8 cellular contexts compared by ENCODE assay signal in genomic region chr2:126657636-126658315, GRCh38. TPM values are rescaled to one million over a fixed set of nuclear protein-coding genes. Genes with fewer than 3 reads are reported as not detected.
DNase-seq lines count a peak whose midpoint lies in the region; ATAC-seq and TF ChIP-seq lines count a peak whose summit lies in the region.

No MANE protein-coding gene starts in this region.

- peaks cover 41% of the 10 kb centered on the region for H3K36me3 Mint-ChIP-seq in activated CD4-positive, alpha-beta memory T cell treated with anti-CD3 and anti-CD28 coated beads, Interleukin-2, amount 10 ng/mL, durations not matched to agents 7 days and 5 days (ENCODE audit: low read depth)
- H3K36me3 Mint-ChIP-seq in stimulated activated memory B cell treated with anti-CD40 and anti-IgM and Interleukin-4, amounts not matched to agents 10 μg/mL and 1 μg/mL and 100 μg/mL, for 72 hours, result peaks cover 9% of the 10 kb centered on the region

- H3K9me3 ChIP-seq in HAP-1, result no peaks in the 10 kb centered on the region
- H3K9me3 ChIP-seq in mucosa of descending colon, result no peaks in the 10 kb centered on the region

- H3K9me3 Mint-ChIP-seq in activated CD4-positive, alpha-beta memory T cell treated with anti-CD3 and anti-CD28 coated beads, Interleukin-2, amount 10 ng/mL, durations not matched to agents 7 days and 5 days, result no peaks in the 10 kb centered on the region
- H3K9me3 Mint-ChIP-seq in stimulated activated memory B cell treated with anti-CD40 and anti-IgM and Interleukin-4, amounts not matched to agents 10 μg/mL and 1 μg/mL and 100 μg/mL, for 72 hours, result no peaks in the 10 kb centered on the region

- H3K27me3 ChIP-seq in HAP-1 (ENCODE audit: low read depth), result no peaks in the 10 kb centered on the region

- intact Hi-C loops in mucosa of descending colon (cut with DNase I, micrococcal nuclease), result no loop called here

- H3K4me3 ChIP-seq in GM08714 (ENCODE audit: low read length) (peak overlapping the region; percentile 76; the same call in 1 of the 2 replicates), HAP-1 (peak overlapping the region; percentile 49), mucosa of descending colon (no peak overlapping the region)

- in situ Hi-C loops in HAP-1 (cut with MboI; ENCODE audit: low sequenced_read_pairs), result no loop called here

- DNase-seq in HAP-1 (ENCODE audit: low spot score in 2 of 2) (peak; percentile 62 to 76), M059J (ENCODE audit: low read depth) (peak; percentile 95), mucosa of descending colon (peak; percentile 72 to 92 (median 73)), cortex of kidney (lab: John Stamatoyannopoulos, UW) (no peak)
- DNase-seq in activated CD4-positive, alpha-beta memory T cell treated with anti-CD3 and anti-CD28 coated beads, Interleukin-2, amount 10 ng/mL, durations not matched to agents 7 days and 5 days, result peak; percentile 87
- peak; percentile 35 for DNase-seq in effector CD8-positive, alpha-beta T cell (lab: John Stamatoyannopoulos, UW)

- H3K27ac Mint-ChIP-seq in activated CD4-positive, alpha-beta memory T cell treated with anti-CD3 and anti-CD28 coated beads, Interleukin-2, amount 10 ng/mL, durations not matched to agents 7 days and 5 days, result peak overlapping the region; percentile 93
- H3K27ac Mint-ChIP-seq in stimulated activated memory B cell treated with anti-CD40 and anti-IgM and Interleukin-4, amounts not matched to agents 10 μg/mL and 1 μg/mL and 100 μg/mL, for 72 hours, result peak overlapping the region; percentile 95

- CTCF ChIA-PET in activated CD4-positive, alpha-beta memory T cell treated with anti-CD3 and anti-CD28 coated beads, Interleukin-2, amount 10 ng/mL, durations not matched to agents 7 days and 5 days (lab: Charles Lee), result interaction anchor here (0.9 to 3.4 kb wide), 3 partner anchors 105 to 130 kb away, joined by 3 to 17 read pairs (median 4); no protein-coding TSS in a partner anchor

- H3K4me1 Mint-ChIP-seq in activated CD4-positive, alpha-beta memory T cell treated with anti-CD3 and anti-CD28 coated beads, Interleukin-2, amount 10 ng/mL, durations not matched to agents 7 days and 5 days, result peaks cover 60% of the 10 kb centered on the region
- H3K4me1 Mint-ChIP-seq in stimulated activated memory B cell treated with anti-CD40 and anti-IgM and Interleukin-4, amounts not matched to agents 10 μg/mL and 1 μg/mL and 100 μg/mL, for 72 hours, result peaks cover 72% of the 10 kb centered on the region

- peak overlapping the region; percentile 85 for H3K4me3 Mint-ChIP-seq in activated CD4-positive, alpha-beta memory T cell treated with anti-CD3 and anti-CD28 coated beads, Interleukin-2, amount 10 ng/mL, durations not matched to agents 7 days and 5 days
- peak overlapping the region; percentile 87 for H3K4me3 Mint-ChIP-seq in stimulated activated memory B cell treated with anti-CD40 and anti-IgM and Interleukin-4, amounts not matched to agents 10 μg/mL and 1 μg/mL and 100 μg/mL, for 72 hours

- TF ChIP-seq CTCF in mucosa of descending colon (IDR thresholded peaks at IDR 0.05), result no peak

- POLR2A ChIA-PET in activated CD4-positive, alpha-beta memory T cell treated with anti-CD3 and anti-CD28 coated beads, Interleukin-2, amount 10 ng/mL, durations not matched to agents 7 days and 5 days (lab: Charles Lee), result interaction anchor here (1.0 to 2.7 kb wide), 8 partner anchors 14 to 424 kb away, joined by 3 to 12 read pairs (median 4); no protein-coding TSS in a partner anchor

- ATAC-seq in mucosa of descending colon, result peak; percentile 80
- peak; percentile 80 for ATAC-seq in stimulated activated memory B cell treated with anti-CD40 and anti-IgM and Interleukin-4, amounts not matched to agents 10 μg/mL and 1 μg/mL and 100 μg/mL, for 72 hours

- H3K36me3 ChIP-seq in HAP-1 (replicated peaks) (peaks cover 4% of the 10 kb centered on the region), mucosa of descending colon (ENCODE audit: low read depth) (no peaks in the 10 kb centered on the region)

- H3K4me1 ChIP-seq in HAP-1, result peaks cover 30% of the 10 kb centered on the region
- H3K4me1 ChIP-seq in mucosa of descending colon (ENCODE audit: low read depth), result peaks cover 14% of the 10 kb centered on the region

- H3K27me3 Mint-ChIP-seq in activated CD4-positive, alpha-beta memory T cell treated with anti-CD3 and anti-CD28 coated beads, Interleukin-2, amount 10 ng/mL, durations not matched to agents 7 days and 5 days, result no peaks in the 10 kb centered on the region
- H3K27me3 Mint-ChIP-seq in stimulated activated memory B cell treated with anti-CD40 and anti-IgM and Interleukin-4, amounts not matched to agents 10 μg/mL and 1 μg/mL and 100 μg/mL, for 72 hours, result no peaks in the 10 kb centered on the region

RNA-seq across cellular contexts. Expression of gene GYPC, which starts 1.8 kb away (rescaled TPM):
- total RNA-seq in M059J (2014; rRNA removed; shearing (Covaris generic)), result 4.1 and 7.4 TPM in 2 replicates
- total RNA-seq in activated CD4-positive, alpha-beta memory T cell treated with anti-CD3 and anti-CD28 coated beads, Interleukin-2, amount 10 ng/mL, durations not matched to agents 7 days and 5 days, result 100 to 1,000 TPM; 133 TPM
- total RNA-seq in mucosa of descending colon, result 10 to 100 TPM in 2 of 3 donors, 1 to 10 TPM in 1; 6.3 to 67.8 (median 14.3) TPM
